ENCODE assay signal across 21 cellular contexts in the genomic region with DNA sequence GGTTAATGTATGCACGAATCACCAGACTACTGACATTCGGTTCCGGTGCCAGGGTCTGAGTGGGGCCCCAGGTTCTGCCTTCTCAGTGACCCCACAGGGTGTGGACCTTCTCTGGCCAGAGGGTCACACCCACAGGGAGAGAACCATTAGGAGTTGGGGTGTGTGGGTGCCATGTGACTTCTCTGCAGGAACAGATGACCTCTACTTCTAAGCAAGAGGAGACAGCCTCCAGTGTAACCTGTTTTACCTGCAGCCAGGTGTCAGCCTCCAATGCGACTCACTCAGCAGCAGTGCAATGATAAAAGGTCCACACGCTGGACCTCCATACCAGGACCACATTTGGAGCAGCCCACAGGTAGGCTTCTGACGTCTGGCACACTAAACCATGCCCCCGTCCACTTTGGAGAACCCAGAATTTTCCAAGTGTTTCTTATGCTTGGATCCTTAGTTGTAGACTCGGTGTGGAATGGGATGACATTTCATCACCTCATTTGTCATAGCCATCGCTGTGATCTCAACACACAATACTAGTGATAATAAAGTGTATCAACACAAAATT.
"Had no signal": no experiment of that assay in that cellular context is flagged by ENCODE, and none has a peak within 500 bp of the region (broad histone marks: within the 10 kb centered on the region; RNA-seq: fewer than 3 reads in every experiment).

No MANE protein-coding gene starts in this region.

- H3K4me3 ChIP-seq: right atrium auricular region, spleen, suprapubic skin, tibial artery had no signal

- ATAC-seq: left ventricle myocardium superior had no signal

- H3K27me3 ChIP-seq: right atrium auricular region had no signal

- H3K27ac ChIP-seq: parathyroid adenoma, right atrium auricular region, suprapubic skin, tibial artery, VCaP had no signal

- H3K36me3 ChIP-seq: right atrium auricular region, spleen, suprapubic skin, tibial artery had no signal

- H3K9me3 ChIP-seq: right atrium auricular region, spleen, suprapubic skin, tibial artery had no signal

- H3K4me1 ChIP-seq: parathyroid adenoma, right atrium auricular region, tibial artery had no signal

- DNase-seq: activated CD4-positive, alpha-beta T cell treated with anti-CD3 and anti-CD28 coated beads for 4 hours; activated CD4-positive, alpha-beta T cell treated with anti-CD3 and anti-CD28 coated beads, Interleukin-2, amount 50 U/mL, for 48 hours; activated CD8-positive, alpha-beta memory T cell treated with anti-CD3 and anti-CD28 coated beads for 24 hours; activated gamma-delta T cell treated with Interleukin-2 at 50 U/mL for 16 hours; activated naive CD8-positive, alpha-beta T cell treated with anti-CD3 and anti-CD28 coated beads, Interleukin-2, amount 50 U/mL, for 24 hours; amygdala; central memory CD4-positive, alpha-beta T cell; effector CD4-positive, alpha-beta T cell; head of caudate nucleus; hippocampal formation; left cardiac atrium; left ventricle myocardium superior; naive B cell; nephron progenitor cell; spleen; stimulated activated naive CD4-positive, alpha-beta T cell had no signal
